Comparison of ENCODE assay signal across 2 cellular contexts in the genomic region with DNA sequence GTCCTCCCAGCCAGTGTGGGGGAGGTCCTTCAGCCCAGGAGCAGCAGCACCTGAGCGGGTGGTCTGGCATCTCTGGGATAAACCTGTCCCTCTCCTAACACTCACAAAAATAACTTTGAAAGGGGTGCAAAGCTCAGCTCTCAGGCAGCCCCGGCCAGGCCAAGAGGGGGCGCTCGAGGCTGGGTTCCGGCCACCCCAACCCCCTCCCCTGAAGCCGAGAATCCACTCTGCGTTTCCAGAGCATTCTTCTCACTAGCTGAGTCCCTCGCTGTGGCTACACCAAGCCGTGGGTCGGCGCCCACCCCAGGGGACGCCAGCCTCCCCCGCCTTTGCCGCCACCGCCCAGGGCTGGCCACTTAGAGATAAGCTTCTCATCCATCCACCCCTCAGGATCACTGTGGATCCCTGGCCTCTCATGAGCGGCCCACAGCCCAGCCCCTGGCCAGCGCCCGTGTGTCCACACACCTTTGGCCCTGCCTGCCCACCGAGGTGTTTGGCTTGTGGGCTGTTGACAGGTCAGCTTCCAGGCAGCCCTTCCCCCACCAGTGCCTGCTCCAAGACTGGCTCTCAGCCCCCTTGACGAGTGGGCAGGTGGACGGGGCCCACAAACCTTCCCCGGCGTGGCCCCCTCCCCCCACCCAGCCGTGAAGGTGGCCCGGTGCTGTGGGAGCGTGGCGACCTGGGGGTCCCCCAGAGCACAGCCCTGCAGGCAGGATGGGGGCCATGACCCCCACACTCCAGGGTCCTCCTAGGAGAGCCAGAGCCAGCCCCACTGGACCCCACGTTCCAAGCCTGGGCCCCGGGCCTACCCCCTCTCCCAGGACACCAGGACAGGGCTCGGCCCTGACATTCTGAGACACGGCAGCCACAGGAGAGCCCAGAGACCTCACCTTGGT.
TF ChIP-seq lines count a peak whose summit lies in the region.

No MANE protein-coding gene starts in this region.

TF ChIP-seq in WTC11, 78 proteins besides CTCF, POLR2A, EP300 and RAD21:
- no peak for TF ChIP-seq ERG (CRISPR knock-in tag; IDR thresholded peaks at IDR 0.05)
- peak; percentile 37; the same call in 1 of the 2 replicates for TF ChIP-seq ETV6 (CRISPR knock-in tag; IDR thresholded peaks at IDR 0.05)
- no peak for TF ChIP-seq CBFB (CRISPR knock-in tag; IDR thresholded peaks at IDR 0.05; ENCODE audit: low read depth)
- TF ChIP-seq TEAD1 (CRISPR knock-in tag; IDR thresholded peaks at IDR 0.05): 0 out of 2 replicates have a peak, but pooled peaks have one; percentile 23
- TF ChIP-seq, protein P1, sequence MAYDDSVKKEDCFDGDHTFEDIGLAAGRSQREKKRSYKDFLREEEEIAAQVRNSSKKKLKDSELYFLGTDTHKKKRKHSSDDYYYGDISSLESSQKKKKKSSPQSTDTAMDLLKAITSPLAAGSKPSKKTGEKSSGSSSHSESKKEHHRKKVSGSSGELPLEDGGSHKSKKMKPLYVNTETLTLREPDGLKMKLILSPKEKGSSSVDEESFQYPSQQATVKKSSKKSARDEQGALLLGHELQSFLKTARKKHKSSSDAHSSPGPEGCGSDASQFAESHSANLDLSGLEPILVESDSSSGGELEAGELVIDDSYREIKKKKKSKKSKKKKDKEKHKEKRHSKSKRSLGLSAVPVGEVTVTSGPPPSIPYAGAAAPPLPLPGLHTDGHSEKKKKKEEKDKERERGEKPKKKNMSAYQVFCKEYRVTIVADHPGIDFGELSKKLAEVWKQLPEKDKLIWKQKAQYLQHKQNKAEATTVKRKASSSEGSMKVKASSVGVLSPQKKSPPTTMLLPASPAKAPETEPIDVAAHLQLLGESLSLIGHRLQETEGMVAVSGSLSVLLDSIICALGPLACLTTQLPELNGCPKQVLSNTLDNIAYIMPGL (CRISPR knock-in tag; IDR thresholded peaks at IDR 0.05): 0 out of 2 replicates have a peak, but pooled peaks have one; percentile 23

TF ChIP-seq in H1, 55 proteins besides CTCF, POLR2A, EP300 and RAD21 (continues in another document):
- TF ChIP-seq SP2 (IDR thresholded peaks at IDR 0.05; ENCODE audit: low read length) (no peak), KDM4A (IDR thresholded peaks at IDR 0.05; ENCODE audit: low read depth, low read length, severe bottlenecking) (no peak), SIRT6 (IDR thresholded peaks at IDR 0.05; ENCODE audit: low read length) (no peak), RNF2 (IDR thresholded peaks at IDR 0.05; ENCODE audit: borderline replicate concordance, low read depth, low read length, missing control alignments, poor library complexity, severe bottlenecking) (no peak), GTF2F1 (IDR thresholded peaks at IDR 0.05; ENCODE audit: borderline replicate concordance, low read depth, low read length) (no peak), SIN3A (conservative IDR thresholded peaks at IDR 0.05 in 1 of 2, IDR thresholded peaks at IDR 0.05 in 1 of 2; ENCODE audit: low read depth in 1 of 2, low read length in 2 of 2) (no peak), HDAC6 (IDR thresholded peaks at IDR 0.05; ENCODE audit: low read depth, low read length) (no peak), MAFK (IDR thresholded peaks at IDR 0.05; ENCODE audit: low read depth, low read length) (no peak), TAF1 (IDR thresholded peaks at IDR 0.05; ENCODE audit: low read depth, low read length) (0 out of 2 replicates have a peak, but pooled peaks have one; percentile 28), MAX (IDR thresholded peaks at IDR 0.05) (no peak), CBX8 (IDR thresholded peaks at IDR 0.05; ENCODE audit: borderline replicate concordance, low read depth, low read length) (no peak), RBBP5 (IDR thresholded peaks at IDR 0.05; ENCODE audit: borderline replicate concordance, low read depth, low read length) (no peak), TBP (IDR thresholded peaks at IDR 0.05; ENCODE audit: low read depth, low read length) (no peak), PHF8 (conservative IDR thresholded peaks at IDR 0.05; ENCODE audit: low read depth, low read length) (no peak), CREB1 (IDR thresholded peaks at IDR 0.05) (no peak), CEBPB (IDR thresholded peaks at IDR 0.05; ENCODE audit: low read depth, low read length) (0 out of 2 replicates have a peak, but pooled peaks have one; percentile 12), SP1 (IDR thresholded peaks at IDR 0.05; ENCODE audit: low read depth, low read length) (peak; percentile 37; the same call in 1 of the 2 replicates), USF2 (IDR thresholded peaks at IDR 0.05; ENCODE audit: low read length) (no peak), POU5F1 (IDR thresholded peaks at IDR 0.05; ENCODE audit: low read depth, low read length) (no peak), SRF (IDR thresholded peaks at IDR 0.05; ENCODE audit: low read depth, low read length) (no peak), EGR1 (IDR thresholded peaks at IDR 0.05; ENCODE audit: borderline replicate concordance, low read depth, low read length) (0 out of 2 replicates have a peak, but pooled peaks have one; percentile 20), CHD1 (IDR thresholded peaks at IDR 0.05; ENCODE audit: low read depth, low read length) (no peak), JUN (IDR thresholded peaks at IDR 0.05; ENCODE audit: low read depth, low read length) (no peak), ATF3 (IDR thresholded peaks at IDR 0.05; ENCODE audit: insufficient read depth, low read depth, low read length) (no peak), KDM1A (IDR thresholded peaks at IDR 0.05; ENCODE audit: borderline replicate concordance, low read length) (no peak; the same call in 1 of the 2 replicates), RXRA (IDR thresholded peaks at IDR 0.05; ENCODE audit: insufficient read depth, low read depth, low read length) (no peak), KDM5A (IDR thresholded peaks at IDR 0.05; ENCODE audit: low read length) (no peak), GABPA (IDR thresholded peaks at IDR 0.05; ENCODE audit: borderline replicate concordance, insufficient read depth, low read length) (peak; percentile 73; the same call in 1 of the 2 replicates), EZH2 (IDR thresholded peaks at IDR 0.05; ENCODE audit: low read depth, low read length, severe bottlenecking) (no peak), TCF12 (IDR thresholded peaks at IDR 0.05; ENCODE audit: low read depth, low read length) (no peak), BCL11A (IDR thresholded peaks at IDR 0.05; ENCODE audit: low read depth in 2 of 2, low read length in 2 of 2) (no peak), SP4 (IDR thresholded peaks at IDR 0.05; ENCODE audit: low read length) (no peak), TEAD4 (IDR thresholded peaks at IDR 0.05; ENCODE audit: low read depth, low read length) (no peak), JUND (IDR thresholded peaks at IDR 0.05; ENCODE audit: low read length) (0 out of 2 replicates have a peak, but pooled peaks have one; percentile 13), YY1 (IDR thresholded peaks at IDR 0.05; ENCODE audit: low read depth, low read length) (no peak), ASH2L (IDR thresholded peaks at IDR 0.05; ENCODE audit: low read length) (no peak), POLR2AphosphoS5 (IDR thresholded peaks at IDR 0.05; ENCODE audit: low read depth, low read length) (no peak), RFX5 (IDR thresholded peaks at IDR 0.05; ENCODE audit: borderline replicate concordance, low read depth, low read length) (no peak), SAP30 (IDR thresholded peaks at IDR 0.05; ENCODE audit: insufficient read depth, insufficient replicate concordance, low read length) (no peak), ZNF274 (IDR thresholded peaks at IDR 0.05; ENCODE audit: borderline replicate concordance, extremely low read depth, low read length) (no peak), SIX5 (IDR thresholded peaks at IDR 0.05; ENCODE audit: low read depth, low read length) (no peak), CBX5 (IDR thresholded peaks at IDR 0.05; ENCODE audit: low read depth, low read length) (no peak), CHD2 (IDR thresholded peaks at IDR 0.05; ENCODE audit: low read length) (no peak), TAF7 (optimal IDR thresholded peaks at IDR 0.05; ENCODE audit: borderline replicate concordance, low read depth, low read length) (no peak), BACH1 (IDR thresholded peaks at IDR 0.05; ENCODE audit: low read length) (no peak)
- TF ChIP-seq, protein P2, sequence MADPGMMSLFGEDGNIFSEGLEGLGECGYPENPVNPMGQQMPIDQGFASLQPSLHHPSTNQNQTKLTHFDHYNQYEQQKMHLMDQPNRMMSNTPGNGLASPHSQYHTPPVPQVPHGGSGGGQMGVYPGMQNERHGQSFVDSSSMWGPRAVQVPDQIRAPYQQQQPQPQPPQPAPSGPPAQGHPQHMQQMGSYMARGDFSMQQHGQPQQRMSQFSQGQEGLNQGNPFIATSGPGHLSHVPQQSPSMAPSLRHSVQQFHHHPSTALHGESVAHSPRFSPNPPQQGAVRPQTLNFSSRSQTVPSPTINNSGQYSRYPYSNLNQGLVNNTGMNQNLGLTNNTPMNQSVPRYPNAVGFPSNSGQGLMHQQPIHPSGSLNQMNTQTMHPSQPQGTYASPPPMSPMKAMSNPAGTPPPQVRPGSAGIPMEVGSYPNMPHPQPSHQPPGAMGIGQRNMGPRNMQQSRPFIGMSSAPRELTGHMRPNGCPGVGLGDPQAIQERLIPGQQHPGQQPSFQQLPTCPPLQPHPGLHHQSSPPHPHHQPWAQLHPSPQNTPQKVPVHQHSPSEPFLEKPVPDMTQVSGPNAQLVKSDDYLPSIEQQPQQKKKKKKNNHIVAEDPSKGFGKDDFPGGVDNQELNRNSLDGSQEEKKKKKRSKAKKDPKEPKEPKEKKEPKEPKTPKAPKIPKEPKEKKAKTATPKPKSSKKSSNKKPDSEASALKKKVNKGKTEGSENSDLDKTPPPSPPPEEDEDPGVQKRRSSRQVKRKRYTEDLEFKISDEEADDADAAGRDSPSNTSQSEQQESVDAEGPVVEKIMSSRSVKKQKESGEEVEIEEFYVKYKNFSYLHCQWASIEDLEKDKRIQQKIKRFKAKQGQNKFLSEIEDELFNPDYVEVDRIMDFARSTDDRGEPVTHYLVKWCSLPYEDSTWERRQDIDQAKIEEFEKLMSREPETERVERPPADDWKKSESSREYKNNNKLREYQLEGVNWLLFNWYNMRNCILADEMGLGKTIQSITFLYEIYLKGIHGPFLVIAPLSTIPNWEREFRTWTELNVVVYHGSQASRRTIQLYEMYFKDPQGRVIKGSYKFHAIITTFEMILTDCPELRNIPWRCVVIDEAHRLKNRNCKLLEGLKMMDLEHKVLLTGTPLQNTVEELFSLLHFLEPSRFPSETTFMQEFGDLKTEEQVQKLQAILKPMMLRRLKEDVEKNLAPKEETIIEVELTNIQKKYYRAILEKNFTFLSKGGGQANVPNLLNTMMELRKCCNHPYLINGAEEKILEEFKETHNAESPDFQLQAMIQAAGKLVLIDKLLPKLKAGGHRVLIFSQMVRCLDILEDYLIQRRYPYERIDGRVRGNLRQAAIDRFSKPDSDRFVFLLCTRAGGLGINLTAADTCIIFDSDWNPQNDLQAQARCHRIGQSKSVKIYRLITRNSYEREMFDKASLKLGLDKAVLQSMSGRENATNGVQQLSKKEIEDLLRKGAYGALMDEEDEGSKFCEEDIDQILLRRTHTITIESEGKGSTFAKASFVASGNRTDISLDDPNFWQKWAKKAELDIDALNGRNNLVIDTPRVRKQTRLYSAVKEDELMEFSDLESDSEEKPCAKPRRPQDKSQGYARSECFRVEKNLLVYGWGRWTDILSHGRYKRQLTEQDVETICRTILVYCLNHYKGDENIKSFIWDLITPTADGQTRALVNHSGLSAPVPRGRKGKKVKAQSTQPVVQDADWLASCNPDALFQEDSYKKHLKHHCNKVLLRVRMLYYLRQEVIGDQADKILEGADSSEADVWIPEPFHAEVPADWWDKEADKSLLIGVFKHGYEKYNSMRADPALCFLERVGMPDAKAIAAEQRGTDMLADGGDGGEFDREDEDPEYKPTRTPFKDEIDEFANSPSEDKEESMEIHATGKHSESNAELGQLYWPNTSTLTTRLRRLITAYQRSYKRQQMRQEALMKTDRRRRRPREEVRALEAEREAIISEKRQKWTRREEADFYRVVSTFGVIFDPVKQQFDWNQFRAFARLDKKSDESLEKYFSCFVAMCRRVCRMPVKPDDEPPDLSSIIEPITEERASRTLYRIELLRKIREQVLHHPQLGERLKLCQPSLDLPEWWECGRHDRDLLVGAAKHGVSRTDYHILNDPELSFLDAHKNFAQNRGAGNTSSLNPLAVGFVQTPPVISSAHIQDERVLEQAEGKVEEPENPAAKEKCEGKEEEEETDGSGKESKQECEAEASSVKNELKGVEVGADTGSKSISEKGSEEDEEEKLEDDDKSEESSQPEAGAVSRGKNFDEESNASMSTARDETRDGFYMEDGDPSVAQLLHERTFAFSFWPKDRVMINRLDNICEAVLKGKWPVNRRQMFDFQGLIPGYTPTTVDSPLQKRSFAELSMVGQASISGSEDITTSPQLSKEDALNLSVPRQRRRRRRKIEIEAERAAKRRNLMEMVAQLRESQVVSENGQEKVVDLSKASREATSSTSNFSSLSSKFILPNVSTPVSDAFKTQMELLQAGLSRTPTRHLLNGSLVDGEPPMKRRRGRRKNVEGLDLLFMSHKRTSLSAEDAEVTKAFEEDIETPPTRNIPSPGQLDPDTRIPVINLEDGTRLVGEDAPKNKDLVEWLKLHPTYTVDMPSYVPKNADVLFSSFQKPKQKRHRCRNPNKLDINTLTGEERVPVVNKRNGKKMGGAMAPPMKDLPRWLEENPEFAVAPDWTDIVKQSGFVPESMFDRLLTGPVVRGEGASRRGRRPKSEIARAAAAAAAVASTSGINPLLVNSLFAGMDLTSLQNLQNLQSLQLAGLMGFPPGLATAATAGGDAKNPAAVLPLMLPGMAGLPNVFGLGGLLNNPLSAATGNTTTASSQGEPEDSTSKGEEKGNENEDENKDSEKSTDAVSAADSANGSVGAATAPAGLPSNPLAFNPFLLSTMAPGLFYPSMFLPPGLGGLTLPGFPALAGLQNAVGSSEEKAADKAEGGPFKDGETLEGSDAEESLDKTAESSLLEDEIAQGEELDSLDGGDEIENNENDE (IDR thresholded peaks at IDR 0.05; ENCODE audit: insufficient replicate concordance, low read length): no peak
- TF ChIP-seq, protein P3, sequence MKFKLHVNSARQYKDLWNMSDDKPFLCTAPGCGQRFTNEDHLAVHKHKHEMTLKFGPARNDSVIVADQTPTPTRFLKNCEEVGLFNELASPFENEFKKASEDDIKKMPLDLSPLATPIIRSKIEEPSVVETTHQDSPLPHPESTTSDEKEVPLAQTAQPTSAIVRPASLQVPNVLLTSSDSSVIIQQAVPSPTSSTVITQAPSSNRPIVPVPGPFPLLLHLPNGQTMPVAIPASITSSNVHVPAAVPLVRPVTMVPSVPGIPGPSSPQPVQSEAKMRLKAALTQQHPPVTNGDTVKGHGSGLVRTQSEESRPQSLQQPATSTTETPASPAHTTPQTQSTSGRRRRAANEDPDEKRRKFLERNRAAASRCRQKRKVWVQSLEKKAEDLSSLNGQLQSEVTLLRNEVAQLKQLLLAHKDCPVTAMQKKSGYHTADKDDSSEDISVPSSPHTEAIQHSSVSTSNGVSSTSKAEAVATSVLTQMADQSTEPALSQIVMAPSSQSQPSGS (IDR thresholded peaks at IDR 0.05; ENCODE audit: low read length): no peak
